2 cellular contexts compared by ENCODE assay signal in genomic region chr14:85578925-85579324, GRCh38.
TF ChIP-seq lines count a peak whose summit lies in the region.

No MANE protein-coding gene starts in this region.

TF ChIP-seq in SK-N-SH, 30 proteins besides CTCF, POLR2A, EP300 and RAD21 (continued from another document):
- TF ChIP-seq TEAD4 (IDR thresholded peaks at IDR 0.05; ENCODE audit: borderline replicate concordance, insufficient read depth) (no peak), MAX (IDR thresholded peaks at IDR 0.05; ENCODE audit: low read depth) (no peak), FOXJ3 (CRISPR knock-in tag; IDR thresholded peaks at IDR 0.05) (no peak), ZBTB33 (IDR thresholded peaks at IDR 0.05; ENCODE audit: borderline replicate concordance, low read depth) (no peak), YY1 (IDR thresholded peaks at IDR 0.05; ENCODE audit: low read depth) (no peak), RFX5 (IDR thresholded peaks at IDR 0.05; ENCODE audit: low read length) (no peak), SMC3 (IDR thresholded peaks at IDR 0.05; ENCODE audit: low read depth, low read length) (no peak)
- TF ChIP-seq, protein P1, sequence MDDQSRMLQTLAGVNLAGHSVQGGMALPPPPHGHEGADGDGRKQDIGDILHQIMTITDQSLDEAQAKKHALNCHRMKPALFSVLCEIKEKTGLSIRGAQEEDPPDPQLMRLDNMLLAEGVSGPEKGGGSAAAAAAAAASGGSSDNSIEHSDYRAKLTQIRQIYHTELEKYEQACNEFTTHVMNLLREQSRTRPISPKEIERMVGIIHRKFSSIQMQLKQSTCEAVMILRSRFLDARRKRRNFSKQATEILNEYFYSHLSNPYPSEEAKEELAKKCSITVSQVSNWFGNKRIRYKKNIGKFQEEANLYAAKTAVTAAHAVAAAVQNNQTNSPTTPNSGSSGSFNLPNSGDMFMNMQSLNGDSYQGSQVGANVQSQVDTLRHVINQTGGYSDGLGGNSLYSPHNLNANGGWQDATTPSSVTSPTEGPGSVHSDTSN (IDR thresholded peaks at IDR 0.05): no peak

TF ChIP-seq in SK-N-SH treated with all-trans-retinoic acid at 6 μM for 48 hours, 23 proteins besides CTCF, POLR2A, EP300 and RAD21 (continued from another document):
- TF ChIP-seq PATZ1 (CRISPR knock-in tag; IDR thresholded peaks at IDR 0.05; ENCODE audit: borderline replicate concordance): no peak
- TF ChIP-seq, protein P2, sequence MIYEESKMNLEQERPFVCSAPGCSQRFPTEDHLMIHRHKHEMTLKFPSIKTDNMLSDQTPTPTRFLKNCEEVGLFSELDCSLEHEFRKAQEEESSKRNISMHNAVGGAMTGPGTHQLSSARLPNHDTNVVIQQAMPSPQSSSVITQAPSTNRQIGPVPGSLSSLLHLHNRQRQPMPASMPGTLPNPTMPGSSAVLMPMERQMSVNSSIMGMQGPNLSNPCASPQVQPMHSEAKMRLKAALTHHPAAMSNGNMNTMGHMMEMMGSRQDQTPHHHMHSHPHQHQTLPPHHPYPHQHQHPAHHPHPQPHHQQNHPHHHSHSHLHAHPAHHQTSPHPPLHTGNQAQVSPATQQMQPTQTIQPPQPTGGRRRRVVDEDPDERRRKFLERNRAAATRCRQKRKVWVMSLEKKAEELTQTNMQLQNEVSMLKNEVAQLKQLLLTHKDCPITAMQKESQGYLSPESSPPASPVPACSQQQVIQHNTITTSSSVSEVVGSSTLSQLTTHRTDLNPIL (CRISPR knock-in tag; IDR thresholded peaks at IDR 0.05; ENCODE audit: low read depth): no peak
- TF ChIP-seq TCF4 (CRISPR knock-in tag; IDR thresholded peaks at IDR 0.05; ENCODE audit: borderline replicate concordance): no peak
- TF ChIP-seq ZNF565 (CRISPR knock-in tag; conservative IDR thresholded peaks at IDR 0.05; ENCODE audit: low read depth): no peak
- no peak for TF ChIP-seq ZC3H10 (CRISPR knock-in tag; IDR thresholded peaks at IDR 0.05)
- no peak for TF ChIP-seq RARB (CRISPR knock-in tag; IDR thresholded peaks at IDR 0.05)
- no peak for TF ChIP-seq ZNF8 (CRISPR knock-in tag; IDR thresholded peaks at IDR 0.05)
- TF ChIP-seq TOX (CRISPR knock-in tag; IDR thresholded peaks at IDR 0.05; ENCODE audit: borderline replicate concordance): no peak
- no peak for TF ChIP-seq CSRNP3 (CRISPR knock-in tag; IDR thresholded peaks at IDR 0.05)
- TF ChIP-seq PPARA (CRISPR knock-in tag; IDR thresholded peaks at IDR 0.05; ENCODE audit: borderline replicate concordance): no peak
- no peak for TF ChIP-seq POU6F1 (CRISPR knock-in tag; IDR thresholded peaks at IDR 0.05; ENCODE audit: borderline replicate concordance, low read depth)
